Comparison of ENCODE assay signal across 18 cellular contexts in genomic region chr2:58651930-58652329, GRCh38.
DNase-seq lines count a peak whose midpoint lies in the region; ATAC-seq, FAIRE-seq and TF ChIP-seq lines count a peak whose summit lies in the region.
"Had no signal": no experiment of that assay in that cellular context is flagged by ENCODE, and none has a peak within 500 bp of the region (broad histone marks: within the 10 kb centered on the region; RNA-seq: fewer than 3 reads in every experiment).

No MANE protein-coding gene starts in this region.

- H3K4ac ChIP-seq in mesenchymal stem cell (ENCODE audit: low read depth in 1 of 2, low read length in 2 of 2) = no peak overlapping the region

- no peak for ATAC-seq in GM21825 (IDR thresholded peaks at IDR 0.05; ENCODE audit: unreplicated experiment)
- no peak for ATAC-seq in activated CD4-positive, CD25-positive, alpha-beta regulatory T cell treated with anti-CD3 and anti-CD28 coated beads, Interleukin-2, amount 50 U/mL, for 24 hours
- ATAC-seq: HCT116 had no signal

- H3K4me2 ChIP-seq in mesenchymal stem cell (ENCODE audit: low read length, poor library complexity, severe bottlenecking) = no peak overlapping the region

- H4K91ac ChIP-seq in mesenchymal stem cell (ENCODE audit: low read length) = no peak overlapping the region

- H3K36me3 ChIP-seq in bronchial epithelial cell (ENCODE audit: control insufficient read depth, insufficient read depth, low read length) = no peaks in the 10 kb centered on the region
- H3K36me3 ChIP-seq in mesenchymal stem cell (ENCODE audit: control insufficient read depth in 1 of 2, insufficient read depth in 2 of 2, low read depth in 1 of 2, low read length in 2 of 2) = no peaks in the 10 kb centered on the region

- H4K8ac ChIP-seq in mesenchymal stem cell (ENCODE audit: low read length) = no peak overlapping the region

- no peak overlapping the region for H3K18ac ChIP-seq in mesenchymal stem cell (ENCODE audit: low read depth in 1 of 2, low read length in 2 of 2)

- H3K14ac ChIP-seq in mesenchymal stem cell (ENCODE audit: low read length in 2 of 2) = peak overlapping the region in 1 of 2 experiments; percentile 3

- H2AFZ ChIP-seq in mesenchymal stem cell (ENCODE audit: low read depth, low read length) = no peak overlapping the region

- TF ChIP-seq CTCF in bronchial epithelial cell (IDR thresholded peaks at IDR 0.05; ENCODE audit: insufficient read depth, low read length, severe bottlenecking) = no peak

- H3K27ac ChIP-seq in mesenchymal stem cell (ENCODE audit: low read length, poor library complexity, severe bottlenecking) = no peak overlapping the region

- FAIRE-seq in bronchial epithelial cell (lab: Jason Lieb, UNC) = peak; percentile 66
- FAIRE-seq: A204.1, GM12892, H54 had no signal

- no peak overlapping the region for H3K4me3 ChIP-seq in bronchial epithelial cell (ENCODE audit: low read depth, low read length)
- no peak overlapping the region for H3K4me3 ChIP-seq in mesenchymal stem cell (ENCODE audit: insufficient read depth in 1 of 2, low read depth in 1 of 2, low read length in 2 of 2)

- no peak overlapping the region for H3K23ac ChIP-seq in mesenchymal stem cell (ENCODE audit: low read length in 2 of 2)

- H2BK15ac ChIP-seq in mesenchymal stem cell (ENCODE audit: low read depth, poor library complexity, severe bottlenecking) = no peak overlapping the region

- H2BK12ac ChIP-seq in mesenchymal stem cell (ENCODE audit: low read length in 2 of 2) = no peak overlapping the region

- H2BK120ac ChIP-seq in mesenchymal stem cell (ENCODE audit: low read depth, low read length) = no peak overlapping the region

- H2BK5ac ChIP-seq in mesenchymal stem cell (ENCODE audit: low read depth, low read length, poor library complexity, severe bottlenecking) = no peak overlapping the region

- no peak overlapping the region for H2AK5ac ChIP-seq in mesenchymal stem cell (ENCODE audit: low read length, severe bottlenecking)

- H3K27me3 ChIP-seq in bronchial epithelial cell (ENCODE audit: control insufficient read depth, insufficient read depth, low read length) (no peaks in the 10 kb centered on the region), mesenchymal stem cell (ENCODE audit: control insufficient read depth in 1 of 2, insufficient read depth in 1 of 2, low read length in 2 of 2) (peaks cover 0 to 5% of the 10 kb centered on the region in 2 experiments)

- no peak overlapping the region for H3K9ac ChIP-seq in mesenchymal stem cell (ENCODE audit: low read length)

- 69% methylated on average over 4 of the region's 5 CpGs for WGBS in mesenchymal stem cell

- DNase-seq in ELR (ENCODE audit: low read depth) = peak; percentile 50
- DNase-seq in M059J (ENCODE audit: low read depth) = peak; percentile 2
- DNase-seq in bronchial epithelial cell (ENCODE audit: low read depth) = peak; percentile 80
- peak; percentile 6 for DNase-seq in mesenchymal stem cell
- DNase-seq in NCI-H1436 (lab: John Stamatoyannopoulos, UW) = no peak
- DNase-seq in NCI-H446 (lab: John Stamatoyannopoulos, UW) = no peak
- DNase-seq: C1 segment of cervical spinal cord; Calu3; CD4-positive, alpha-beta T cell; DMS 273 treated with DMSO at 0.1 percent for 48 hours; DMS79; GDM1 had no signal

- H3K9me3 ChIP-seq in mesenchymal stem cell (ENCODE audit: control insufficient read depth, low read length) = no peaks in the 10 kb centered on the region

- no peaks in the 10 kb centered on the region for H3K4me1 ChIP-seq in mesenchymal stem cell (ENCODE audit: control insufficient read depth, insufficient read depth, low read depth, low read length)

- H3K79me1 ChIP-seq in mesenchymal stem cell (replicated peaks; ENCODE audit: low read length, poor library complexity, severe bottlenecking) = no peaks in the 10 kb centered on the region

Comparison
In these comparisons a context has a peak if more than half of its experiments do, and no peak if none do; other contexts are left out.
1. DNase-seq: peak in ELR (single experiment), M059J (single experiment), bronchial epithelial cell (single experiment) and mesenchymal stem cell (single experiment); none in NCI-H1436 (single experiment) and NCI-H446 (0 of 2).